Comparison of ENCODE assay signal across 13 cellular contexts in the genomic region with DNA sequence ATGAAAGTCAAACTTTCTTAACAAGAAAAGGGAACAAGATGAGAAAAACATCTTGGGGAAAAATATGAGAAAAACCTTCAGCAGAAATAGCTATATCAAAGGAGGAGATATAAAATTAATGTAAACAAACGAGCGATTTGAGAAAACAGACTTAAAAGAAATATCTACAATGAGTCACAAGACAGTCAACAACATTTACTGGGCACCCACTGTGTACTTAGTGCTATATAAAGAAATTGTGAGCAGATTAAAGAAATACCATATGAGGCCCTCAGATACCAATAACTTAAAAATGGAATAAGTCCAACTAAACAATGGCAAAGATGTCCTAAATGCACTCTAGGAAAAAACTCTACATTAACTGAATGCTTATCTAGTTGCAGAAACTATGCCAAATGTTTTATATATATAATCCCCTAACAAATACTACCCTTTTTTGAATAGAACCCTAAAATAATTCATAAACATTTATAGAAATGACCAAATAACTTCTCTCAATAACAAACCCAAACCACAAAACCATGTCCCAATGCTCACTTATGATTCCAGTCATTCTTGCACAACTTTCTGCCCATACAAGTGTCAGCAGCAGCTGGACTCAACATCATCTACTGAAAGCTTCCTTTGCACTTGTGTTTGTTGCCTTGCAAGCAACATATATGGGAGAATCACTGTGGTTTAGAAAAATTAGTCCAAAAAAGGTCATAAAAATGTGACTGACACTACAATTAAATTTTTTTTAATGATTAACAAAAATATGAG.
DNase-seq lines count a peak whose midpoint lies in the region; ATAC-seq, FAIRE-seq and TF ChIP-seq lines count a peak whose summit lies in the region.
"Had no signal": no experiment of that assay in that cellular context is flagged by ENCODE, and none has a peak within 500 bp of the region (broad histone marks: within the 10 kb centered on the region; RNA-seq: fewer than 3 reads in every experiment).

No MANE protein-coding gene starts in this region.

- peaks cover 10% of the 10 kb centered on the region for H3K4me1 ChIP-seq in lower lobe of right lung
- H3K4me1 ChIP-seq: BLaER1 had no signal

- peak; percentile 62 for DNase-seq in AG09309 (ENCODE audit: low read depth)
- peak; percentile 51 for DNase-seq in brain pericyte (ENCODE audit: low read depth, low spot score)
- DNase-seq in lower lobe of right lung = no peak
- DNase-seq in stimulated activated CD4-positive, alpha-beta T cell treated with anti-CD3 and anti-CD28 coated beads, Interleukin-2, amount 100 ng/mL, for 48 hours = no peak
- no peak for DNase-seq in GM19239 (ENCODE audit: insufficient read length, low spot score)
- DNase-seq: activated CD4-positive, alpha-beta T cell treated with anti-CD3 and anti-CD28 coated beads, Interleukin-2, amount 50 U/mL, for 4 hours; activated naive CD4-positive, alpha-beta T cell treated with anti-CD3 and anti-CD28 coated beads, Interleukin-2, amount 50 U/mL, for 16 hours; NCI-H1417; NCI-H774 had no signal

- H3K9me3 ChIP-seq in lower lobe of right lung = no peaks in the 10 kb centered on the region
- H3K9me3 ChIP-seq: BLaER1 had no signal

- FAIRE-seq in GM19239 (lab: Jason Lieb, UNC) = no peak

- no peaks in the 10 kb centered on the region for H3K36me3 ChIP-seq in lower lobe of right lung
- H3K36me3 ChIP-seq: BLaER1 had no signal

- ATAC-seq in lower lobe of right lung (peak in 1 of 2 donors; percentile 57), GM18502 (IDR thresholded peaks at IDR 0.05; ENCODE audit: poor library complexity, unreplicated experiment) (no peak), GM21390 (IDR thresholded peaks at IDR 0.05; ENCODE audit: unreplicated experiment) (no peak)

- H3K27me3 ChIP-seq in lower lobe of right lung (ENCODE audit: low read depth) = no peaks in the 10 kb centered on the region
- H3K27me3 ChIP-seq: BLaER1 had no signal

- peaks cover 35 to 50% (median 45%) of the 10 kb centered on the region in 3 donors for H3K4me1 Mint-ChIP-seq in IgD-negative memory B cell

- no peak for TF ChIP-seq CTCF in AG09309 (IDR thresholded peaks at IDR 0.05; ENCODE audit: control insufficient read depth, insufficient read depth, low read depth, low read length, missing control alignments)
- TF ChIP-seq CTCF in lower lobe of right lung (IDR thresholded peaks at IDR 0.05) = no peak

- peak overlapping the region; percentile 83 to 95 (median 92) for H3K4me3 Mint-ChIP-seq in IgD-negative memory B cell

- H3K27me3 Mint-ChIP-seq in IgD-negative memory B cell = no peaks in the 10 kb centered on the region

- no peaks in the 10 kb centered on the region for H3K9me3 Mint-ChIP-seq in IgD-negative memory B cell

- H3K27ac ChIP-seq in lower lobe of right lung = peak overlapping the region; percentile 25
- H3K27ac ChIP-seq: BLaER1 had no signal

- H3K4me3 ChIP-seq in AG09309 (ENCODE audit: control insufficient read depth, low read depth, low read length) = no peak overlapping the region
- no peak overlapping the region for H3K4me3 ChIP-seq in lower lobe of right lung
- H3K4me3 ChIP-seq: BLaER1 had no signal

- H3K36me3 Mint-ChIP-seq in IgD-negative memory B cell = no peaks in the 10 kb centered on the region

- intact Hi-C loops in lower lobe of right lung (cut with DNase I) = no loop called here

- H3K27ac Mint-ChIP-seq in IgD-negative memory B cell = peak overlapping the region; percentile 63 to 92 (median 88)

Comparison
In these comparisons a context has a peak if more than half of its experiments do, and no peak if none do; other contexts are left out.
1. DNase-seq: peak in AG09309 (single experiment) and brain pericyte (single experiment); none in lower lobe of right lung (single experiment), stimulated activated CD4-positive, alpha-beta T cell treated with anti-CD3 and anti-CD28 coated beads, Interleukin-2, amount 100 ng/mL, for 48 hours (0 of 2) and GM19239 (single experiment).